ENCODE assay signal across 10 cellular contexts in the genomic region with DNA sequence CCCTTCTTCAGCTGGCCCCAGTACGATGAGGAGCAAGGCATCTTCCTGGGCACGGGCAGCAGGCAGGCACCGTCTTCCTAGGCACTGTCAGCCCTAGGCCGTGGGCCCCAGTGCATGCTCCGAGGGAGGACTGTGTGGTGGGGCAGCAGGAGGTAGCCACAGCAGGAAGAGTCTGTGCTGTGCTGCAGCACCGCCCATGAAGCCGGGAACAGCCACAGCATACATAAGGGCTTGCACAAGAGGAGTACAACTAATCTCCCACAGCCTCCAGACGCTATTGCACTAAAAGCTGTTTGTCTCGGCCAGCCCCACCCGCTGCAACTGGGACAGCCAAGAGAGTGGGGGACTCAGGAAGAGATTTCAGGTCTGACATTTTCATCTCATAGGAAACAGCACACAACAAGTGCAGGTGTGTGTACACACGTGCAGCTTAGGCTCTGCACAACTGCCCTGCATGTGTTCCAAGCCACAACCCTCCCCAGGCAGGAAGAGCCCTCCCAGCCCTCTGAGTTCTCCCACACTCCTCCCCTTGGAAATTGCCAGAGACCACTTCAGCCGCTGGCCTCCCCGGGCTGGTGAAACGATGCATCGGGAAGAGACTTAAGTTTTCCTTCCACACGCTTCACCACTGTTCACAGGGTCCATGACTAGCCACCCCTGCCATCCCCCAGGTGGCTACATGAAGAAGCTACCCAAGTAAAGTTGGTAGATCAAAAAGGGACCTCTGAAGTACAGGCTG.
A peak's percentile ranks its signal among the peaks of the same experiment; 100 is the strongest.
DNase-seq lines count a peak whose midpoint lies in the region; ATAC-seq, FAIRE-seq and TF ChIP-seq lines count a peak whose summit lies in the region.
"Had no signal": no experiment of that assay in that cellular context is flagged by ENCODE, and none has a peak within 500 bp of the region (broad histone marks: within the 10 kb centered on the region; RNA-seq: fewer than 3 reads in every experiment).

No MANE protein-coding gene starts in this region.

- no peaks in the 10 kb centered on the region for H3K9me3 Mint-ChIP-seq in stimulated activated naive CD8-positive, alpha-beta T cell treated with anti-CD3 and anti-CD28 coated beads, Interleukin-15, amount 100 ng/mL, for 72 hours
- no peaks in the 10 kb centered on the region for H3K9me3 Mint-ChIP-seq in osteocyte (ENCODE audit: unreplicated experiment)

- H3K4me3 Mint-ChIP-seq in stimulated activated naive CD8-positive, alpha-beta T cell treated with anti-CD3 and anti-CD28 coated beads, Interleukin-15, amount 100 ng/mL, for 72 hours = no peak overlapping the region
- no peak overlapping the region for H3K4me3 Mint-ChIP-seq in osteocyte (ENCODE audit: unreplicated experiment)

- no peak for TF ChIP-seq CTCF in osteocyte (IDR thresholded peaks at IDR 0.05)

- DNase-seq in stimulated activated naive CD8-positive, alpha-beta T cell treated with anti-CD3 and anti-CD28 coated beads, Interleukin-15, amount 100 ng/mL, for 72 hours = no peak
- DNase-seq in stimulated activated naive CD8-positive, alpha-beta T cell treated with anti-CD3 and anti-CD28 coated beads, Interleukin-15, Interleukin-2, amounts not matched to agents 100 U/mL and 50 U/mL, for 24 hours = no peak
- DNase-seq in fibroblast of gingiva (ENCODE audit: low read depth) (peak; percentile 87), osteocyte (ENCODE audit: extremely low spot score, unreplicated experiment) (peak; percentile 63), HPDE6-E6E7 (ENCODE audit: extremely low spot score) (no peak), ACHN (no peak), GM19239 (ENCODE audit: insufficient read length, low spot score) (no peak)
- DNase-seq: BE2C, NCI-H446 had no signal

- peaks cover 19% of the 10 kb centered on the region for H3K36me3 Mint-ChIP-seq in osteocyte (ENCODE audit: unreplicated experiment)

- FAIRE-seq in GM19239 (lab: Jason Lieb, UNC) = no peak

- ATAC-seq in stimulated activated naive CD8-positive, alpha-beta T cell treated with anti-CD3 and anti-CD28 coated beads, Interleukin-15, amount 100 ng/mL, for 72 hours = peak; percentile 41
- no peak for ATAC-seq in stimulated activated naive CD8-positive, alpha-beta T cell treated with anti-CD3 and anti-CD28 coated beads, Interleukin-15, Interleukin-2, amounts not matched to agents 100 U/mL and 50 U/mL, for 24 hours
- ATAC-seq in GM19397 (IDR thresholded peaks at IDR 0.05; ENCODE audit: unreplicated experiment) = no peak

- H3K4me1 Mint-ChIP-seq in stimulated activated naive CD8-positive, alpha-beta T cell treated with anti-CD3 and anti-CD28 coated beads, Interleukin-15, amount 100 ng/mL, for 72 hours = no peaks in the 10 kb centered on the region
- peaks cover 26% of the 10 kb centered on the region for H3K4me1 Mint-ChIP-seq in osteocyte (ENCODE audit: unreplicated experiment)

- in situ Hi-C loops in ACHN (cut with HindIII; ENCODE audit: low pct_ligation_motif_present, low pct_unique_long_range_greater_than_20kb, low sequenced_read_pairs) = no loop called here

- no peaks in the 10 kb centered on the region for H3K27me3 Mint-ChIP-seq in stimulated activated naive CD8-positive, alpha-beta T cell treated with anti-CD3 and anti-CD28 coated beads, Interleukin-15, amount 100 ng/mL, for 72 hours
- no peaks in the 10 kb centered on the region for H3K27me3 Mint-ChIP-seq in osteocyte (ENCODE audit: unreplicated experiment)

- H3K27ac Mint-ChIP-seq in stimulated activated naive CD8-positive, alpha-beta T cell treated with anti-CD3 and anti-CD28 coated beads, Interleukin-15, amount 100 ng/mL, for 72 hours = no peak overlapping the region
- no peak overlapping the region for H3K27ac Mint-ChIP-seq in osteocyte (ENCODE audit: unreplicated experiment)

Comparison
In these comparisons a context has a peak if more than half of its experiments do, and no peak if none do; other contexts are left out.
1. DNase-seq: peak in fibroblast of gingiva (single experiment) and osteocyte (single experiment); none in stimulated activated naive CD8-positive, alpha-beta T cell treated with anti-CD3 and anti-CD28 coated beads, Interleukin-15, amount 100 ng/mL, for 72 hours (0 of 2), stimulated activated naive CD8-positive, alpha-beta T cell treated with anti-CD3 and anti-CD28 coated beads, Interleukin-15, Interleukin-2, amounts not matched to agents 100 U/mL and 50 U/mL, for 24 hours (single experiment), HPDE6-E6E7 (single experiment), ACHN (single experiment) and GM19239 (single experiment).